1 cellular context compared by ENCODE assay signal in genomic region chr2:1795261-1795828, GRCh38.
TF ChIP-seq lines count a peak whose summit lies in the region.

No MANE protein-coding gene starts in this region.

TF ChIP-seq in GM23338, 12 proteins besides CTCF, POLR2A, EP300 and RAD21 (continued from another document):
- TF ChIP-seq, protein P1, sequence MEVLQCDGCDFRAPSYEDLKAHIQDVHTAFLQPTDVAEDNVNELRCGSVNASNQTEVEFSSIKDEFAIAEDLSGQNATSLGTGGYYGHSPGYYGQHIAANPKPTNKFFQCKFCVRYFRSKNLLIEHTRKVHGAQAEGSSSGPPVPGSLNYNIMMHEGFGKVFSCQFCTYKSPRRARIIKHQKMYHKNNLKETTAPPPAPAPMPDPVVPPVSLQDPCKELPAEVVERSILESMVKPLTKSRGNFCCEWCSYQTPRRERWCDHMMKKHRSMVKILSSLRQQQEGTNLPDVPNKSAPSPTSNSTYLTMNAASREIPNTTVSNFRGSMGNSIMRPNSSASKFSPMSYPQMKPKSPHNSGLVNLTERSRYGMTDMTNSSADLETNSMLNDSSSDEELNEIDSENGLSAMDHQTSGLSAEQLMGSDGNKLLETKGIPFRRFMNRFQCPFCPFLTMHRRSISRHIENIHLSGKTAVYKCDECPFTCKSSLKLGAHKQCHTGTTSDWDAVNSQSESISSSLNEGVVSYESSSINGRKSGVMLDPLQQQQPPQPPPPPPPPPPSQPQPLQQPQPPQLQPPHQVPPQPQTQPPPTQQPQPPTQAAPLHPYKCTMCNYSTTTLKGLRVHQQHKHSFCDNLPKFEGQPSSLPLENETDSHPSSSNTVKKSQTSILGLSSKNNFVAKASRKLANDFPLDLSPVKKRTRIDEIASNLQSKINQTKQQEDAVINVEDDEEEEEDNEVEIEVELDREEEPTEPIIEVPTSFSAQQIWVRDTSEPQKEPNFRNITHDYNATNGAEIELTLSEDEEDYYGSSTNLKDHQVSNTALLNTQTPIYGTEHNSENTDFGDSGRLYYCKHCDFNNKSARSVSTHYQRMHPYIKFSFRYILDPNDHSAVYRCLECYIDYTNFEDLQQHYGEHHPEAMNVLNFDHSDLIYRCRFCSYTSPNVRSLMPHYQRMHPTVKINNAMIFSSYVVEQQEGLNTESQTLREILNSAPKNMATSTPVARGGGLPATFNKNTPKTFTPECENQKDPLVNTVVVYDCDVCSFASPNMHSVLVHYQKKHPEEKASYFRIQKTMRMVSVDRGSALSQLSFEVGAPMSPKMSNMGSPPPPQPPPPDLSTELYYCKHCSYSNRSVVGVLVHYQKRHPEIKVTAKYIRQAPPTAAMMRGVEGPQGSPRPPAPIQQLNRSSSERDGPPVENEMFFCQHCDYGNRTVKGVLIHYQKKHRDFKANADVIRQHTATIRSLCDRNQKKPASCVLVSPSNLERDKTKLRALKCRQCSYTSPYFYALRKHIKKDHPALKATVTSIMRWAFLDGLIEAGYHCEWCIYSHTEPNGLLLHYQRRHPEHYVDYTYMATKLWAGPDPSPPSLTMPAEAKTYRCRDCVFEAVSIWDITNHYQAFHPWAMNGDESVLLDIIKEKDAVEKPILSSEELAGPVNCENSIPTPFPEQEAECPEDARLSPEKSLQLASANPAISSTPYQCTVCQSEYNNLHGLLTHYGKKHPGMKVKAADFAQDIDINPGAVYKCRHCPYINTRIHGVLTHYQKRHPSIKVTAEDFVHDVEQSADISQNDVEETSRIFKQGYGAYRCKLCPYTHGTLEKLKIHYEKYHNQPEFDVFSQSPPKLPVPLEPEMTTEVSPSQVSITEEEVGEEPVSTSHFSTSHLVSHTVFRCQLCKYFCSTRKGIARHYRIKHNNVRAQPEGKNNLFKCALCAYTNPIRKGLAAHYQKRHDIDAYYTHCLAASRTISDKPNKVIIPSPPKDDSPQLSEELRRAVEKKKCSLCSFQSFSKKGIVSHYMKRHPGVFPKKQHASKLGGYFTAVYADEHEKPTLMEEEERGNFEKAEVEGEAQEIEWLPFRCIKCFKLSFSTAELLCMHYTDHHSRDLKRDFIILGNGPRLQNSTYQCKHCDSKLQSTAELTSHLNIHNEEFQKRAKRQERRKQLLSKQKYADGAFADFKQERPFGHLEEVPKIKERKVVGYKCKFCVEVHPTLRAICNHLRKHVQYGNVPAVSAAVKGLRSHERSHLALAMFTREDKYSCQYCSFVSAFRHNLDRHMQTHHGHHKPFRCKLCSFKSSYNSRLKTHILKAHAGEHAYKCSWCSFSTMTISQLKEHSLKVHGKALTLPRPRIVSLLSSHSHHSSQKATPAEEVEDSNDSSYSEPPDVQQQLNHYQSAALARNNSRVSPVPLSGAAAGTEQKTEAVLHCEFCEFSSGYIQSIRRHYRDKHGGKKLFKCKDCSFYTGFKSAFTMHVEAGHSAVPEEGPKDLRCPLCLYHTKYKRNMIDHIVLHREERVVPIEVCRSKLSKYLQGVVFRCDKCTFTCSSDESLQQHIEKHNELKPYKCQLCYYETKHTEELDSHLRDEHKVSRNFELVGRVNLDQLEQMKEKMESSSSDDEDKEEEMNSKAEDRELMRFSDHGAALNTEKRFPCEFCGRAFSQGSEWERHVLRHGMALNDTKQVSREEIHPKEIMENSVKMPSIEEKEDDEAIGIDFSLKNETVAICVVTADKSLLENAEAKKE (CRISPR knock-in tag; IDR thresholded peaks at IDR 0.05) = no peak
- no peak for TF ChIP-seq ETS1 (IDR thresholded peaks at IDR 0.05)
- no peak for TF ChIP-seq EZH2 (IDR thresholded peaks at IDR 0.05; ENCODE audit: low read depth, unreplicated experiment)
- TF ChIP-seq ZNF114 (CRISPR knock-in tag; IDR thresholded peaks at IDR 0.05) = no peak
